In genomic region chr3:172259191-172259590, GRCh38 we compare ENCODE assay signal across 12 cellular contexts.
DNase-seq lines count a peak whose midpoint lies in the region; ATAC-seq, FAIRE-seq and TF ChIP-seq lines count a peak whose summit lies in the region.
"Had no signal": no experiment of that assay in that cellular context is flagged by ENCODE, and none has a peak within 500 bp of the region (broad histone marks: within the 10 kb centered on the region; RNA-seq: fewer than 3 reads in every experiment).

No MANE protein-coding gene starts in this region.

- in situ Hi-C loops in HepG2 (cut with HindIII; ENCODE audit: extremely low pct_ligation_motif_present, low pct_unique_long_range_greater_than_20kb) = no loop called here

- H3K4me2 ChIP-seq in HepG2 (ENCODE audit: low read depth, low read length) = no peak overlapping the region
- no peak overlapping the region for H3K4me2 ChIP-seq in trophoblast cell (ENCODE audit: low read length)

- DNase-seq in HepG2 (ENCODE audit: low spot score) (no peak), right lobe of liver (no peak), cardiac muscle cell (ENCODE audit: low read depth in 1 of 2, low spot score in 1 of 2) (peak; percentile 8 to 37), trophoblast cell (peak; percentile 28 to 54), small intestine (no peak), NCI-H1436 (lab: John Stamatoyannopoulos, UW) (no peak), NCI-H774 (lab: John Stamatoyannopoulos, UW) (no peak)
- DNase-seq: activated CD4-positive, alpha-beta memory T cell treated with anti-CD3 and anti-CD28 coated beads, Interleukin-2, amount 10 ng/mL, durations not matched to agents 7 days and 5 days; activated naive CD4-positive, alpha-beta T cell treated with Interleukin-2 at 50 U/mL for 16 hours; Kasumi-1; OCI-M1 had no signal

- no peak overlapping the region for H3K9ac ChIP-seq in HepG2 (ENCODE audit: insufficient read depth, low read depth, low read length)
- no peak overlapping the region for H3K9ac ChIP-seq in trophoblast cell (ENCODE audit: low read length)

- no peak overlapping the region for H3K27ac ChIP-seq in HepG2 (ENCODE audit: extremely low read length, insufficient read depth, low read length)
- H3K27ac ChIP-seq in right lobe of liver = no peak overlapping the region
- H3K27ac ChIP-seq in cardiac muscle cell = peak overlapping the region; percentile 84
- peak overlapping the region; percentile 64 for H3K27ac ChIP-seq in trophoblast cell (ENCODE audit: low read depth, low read length)
- peak overlapping the region in 1 of 2 donors; percentile 53 for H3K27ac ChIP-seq in small intestine (ENCODE audit: low read depth in 1 of 2, low read length in 1 of 2)

- no peak for TF ChIP-seq EP300 in HepG2 (IDR thresholded peaks at IDR 0.05; ENCODE audit: low read depth in 2 of 2, low read length in 2 of 2)
- TF ChIP-seq EP300 in HepG2 (CRISPR knock-in tag; IDR thresholded peaks at IDR 0.05; ENCODE audit: borderline replicate concordance) = no peak

- H3K9me3 ChIP-seq in HepG2 (ENCODE audit: low read length) = no peaks in the 10 kb centered on the region
- H3K9me3 ChIP-seq in right lobe of liver = no peaks in the 10 kb centered on the region
- no peaks in the 10 kb centered on the region for H3K9me3 ChIP-seq in cardiac muscle cell (ENCODE audit: low read depth)
- no peaks in the 10 kb centered on the region for H3K9me3 ChIP-seq in trophoblast cell (ENCODE audit: insufficient read depth, low read depth, low read length)
- H3K9me3 ChIP-seq in small intestine (ENCODE audit: control insufficient read depth, low read depth) = no peaks in the 10 kb centered on the region

- H3K4me1 ChIP-seq in HepG2 (ENCODE audit: insufficient read depth, low read length) (peaks cover 45% of the 10 kb centered on the region), right lobe of liver (peaks cover 0 to 37% (median 5%) of the 10 kb centered on the region in 4 donors), cardiac muscle cell (ENCODE audit: low read depth) (peaks cover 21% of the 10 kb centered on the region), trophoblast cell (ENCODE audit: control insufficient read depth in 1 of 2, insufficient read depth in 2 of 2, low read length in 2 of 2) (peaks cover 13 to 23% of the 10 kb centered on the region in 2 experiments), small intestine (ENCODE audit: control insufficient read depth in 2 of 2, insufficient read depth in 1 of 2, low read depth in 1 of 2, low read length in 1 of 2) (peaks cover 0 to 3% of the 10 kb centered on the region in 2 donors)

- peaks cover 96% of the 10 kb centered on the region for H4K20me1 ChIP-seq in HepG2 (ENCODE audit: insufficient read depth, low read length)

- peaks cover 23 to 87% of the 10 kb centered on the region in 2 experiments for H3K36me3 ChIP-seq in HepG2 (replicated peaks in 1 of 2; ENCODE audit: control insufficient read depth in 1 of 2, insufficient read depth in 2 of 2, low read length in 2 of 2)
- peaks cover 0 to 2% (median 0%) of the 10 kb centered on the region in 4 donors for H3K36me3 ChIP-seq in right lobe of liver
- H3K36me3 ChIP-seq in cardiac muscle cell = no peaks in the 10 kb centered on the region
- peaks cover 4 to 5% of the 10 kb centered on the region in 2 experiments for H3K36me3 ChIP-seq in trophoblast cell (ENCODE audit: control insufficient read depth in 1 of 2, insufficient read depth in 2 of 2, low read length in 2 of 2)
- H3K36me3 ChIP-seq in small intestine (ENCODE audit: control insufficient read depth in 2 of 2, insufficient read depth in 2 of 2, low read length in 2 of 2) = peaks cover 2 to 5% of the 10 kb centered on the region in 2 donors

- intact Hi-C loops in HepG2 (cut with micrococcal nuclease; ENCODE audit: unreplicated experiment) (no loop called here), right lobe of liver (cut with DNase I) (no loop called here)

- H2AFZ ChIP-seq in HepG2 (ENCODE audit: low read length) (no peak overlapping the region), trophoblast cell (ENCODE audit: insufficient read depth, low read length, poor library complexity) (no peak overlapping the region)

- no peak for TF ChIP-seq POLR2A in HepG2 (IDR thresholded peaks at IDR 0.05; ENCODE audit: insufficient read depth in 1 of 2, low read depth in 2 of 2, low read length in 2 of 2)
- no peak for TF ChIP-seq POLR2A in right lobe of liver (IDR thresholded peaks at IDR 0.05)

- H4K91ac ChIP-seq in trophoblast cell (ENCODE audit: low read depth, low read length) = peak overlapping the region; percentile 63

- H4K12ac ChIP-seq in trophoblast cell (ENCODE audit: low read depth, low read length) = no peak overlapping the region

- 92% methylated on average over 5 of the region's 6 CpGs for WGBS in HepG2 (ENCODE audit: low lambda C conversion rate)
- 72% methylated on average over 6 of the region's 6 CpGs for WGBS in right lobe of liver (ENCODE audit: insufficient coverage, low coverage, low lambda C conversion rate, missing lambda C conversion rate)
- WGBS in trophoblast cell (ENCODE audit: extremely low coverage, insufficient coverage, insufficient read length) = no CpG with 5 or more reads among the region's 6 CpGs
- 67 to 93% (median 87%) methylated on average over 6 of the region's 6 CpGs for WGBS in small intestine, 3 donors

- peak overlapping the region; percentile 66 for H3K4ac ChIP-seq in trophoblast cell (ENCODE audit: low read depth, low read length)

- peak overlapping the region; percentile 24 for H3K14ac ChIP-seq in trophoblast cell (ENCODE audit: low read length)

- H3K79me2 ChIP-seq in HepG2 (ENCODE audit: insufficient read depth, low read length) (peaks cover 80% of the 10 kb centered on the region), trophoblast cell (ENCODE audit: control insufficient read depth, insufficient read depth, low read length, poor library complexity) (peaks cover 1% of the 10 kb centered on the region)

- TSS peak; percentile 2 for BruUV-seq in HepG2 (replicated peaks; lab: Mats Ljungman, UMichigan)

- peak overlapping the region; percentile 47 for H2BK120ac ChIP-seq in trophoblast cell (ENCODE audit: insufficient read depth, low read length, poor library complexity)

- H3K4me3 ChIP-seq in HepG2 (replicated peaks in 1 of 3; ENCODE audit: insufficient read depth in 1 of 3, low read depth in 2 of 3, low read length in 3 of 3) (no peak overlapping the region), right lobe of liver (no peak overlapping the region), cardiac muscle cell (no peak overlapping the region), trophoblast cell (ENCODE audit: low read depth, low read length) (no peak overlapping the region), small intestine (ENCODE audit: low read depth in 1 of 2, low read length in 2 of 2) (no peak overlapping the region)

- peaks cover 20% of the 10 kb centered on the region for H3K79me1 ChIP-seq in trophoblast cell (ENCODE audit: low read length)

- no peak overlapping the region for H3K18ac ChIP-seq in trophoblast cell (ENCODE audit: low read length)

- TF ChIP-seq RAD21 in HepG2 (CRISPR knock-in tag; IDR thresholded peaks at IDR 0.05) = no peak

- POLR2A ChIA-PET in HepG2 (lab: Yijun Ruan, JAX) = no interaction called here

- H3K27me3 ChIP-seq in HepG2 (ENCODE audit: control insufficient read depth in 1 of 2, insufficient read depth in 2 of 2, low read length in 2 of 2) = no peaks in the 10 kb centered on the region
- H3K27me3 ChIP-seq in right lobe of liver = no peaks in the 10 kb centered on the region
- H3K27me3 ChIP-seq in cardiac muscle cell = no peaks in the 10 kb centered on the region
- H3K27me3 ChIP-seq in trophoblast cell (ENCODE audit: insufficient read depth, low read length) = no peaks in the 10 kb centered on the region
- no peaks in the 10 kb centered on the region for H3K27me3 ChIP-seq in small intestine (ENCODE audit: control insufficient read depth in 2 of 2, insufficient read depth in 2 of 2, low read length in 2 of 2)

- H2BK5ac ChIP-seq in trophoblast cell (ENCODE audit: low read depth, low read length, poor library complexity) = peak overlapping the region; percentile 4

- no peak for TF ChIP-seq CTCF in HepG2 (CRISPR knock-in tag; IDR thresholded peaks at IDR 0.05)
- no peak for TF ChIP-seq CTCF in right lobe of liver (IDR thresholded peaks at IDR 0.05)
- no peak for TF ChIP-seq CTCF in cardiac muscle cell (IDR thresholded peaks at IDR 0.05; ENCODE audit: low read depth, low read length)

- FAIRE-seq in HepG2 (lab: Jason Lieb, UNC) = no peak
- no peak for FAIRE-seq in small intestine (lab: Jason Lieb, UNC)

- peak overlapping the region; percentile 66 for H2AK5ac ChIP-seq in trophoblast cell (ENCODE audit: low read length)

- no peak overlapping the region for H4K8ac ChIP-seq in trophoblast cell (ENCODE audit: low read depth, low read length)

- peak overlapping the region; percentile 6 for H2BK12ac ChIP-seq in trophoblast cell (ENCODE audit: low read length)

- H3K23ac ChIP-seq in trophoblast cell (ENCODE audit: low read length) = no peak overlapping the region

- CTCF ChIA-PET in HepG2 (lab: Yijun Ruan, JAX; ENCODE audit: low intra/inter-chr PET ratio, low total read pairs) = no interaction called here

- no peak for ATAC-seq in HepG2
- no peak for ATAC-seq in right lobe of liver
- no peak for ATAC-seq in HG02852 (IDR thresholded peaks at IDR 0.05; ENCODE audit: unreplicated experiment)

TF ChIP-seq in HepG2, 621 proteins besides CTCF, POLR2A, EP300 and RAD21:
- TF ChIP-seq RBM22 (optimal IDR thresholded peaks at IDR 0.05; ENCODE audit: low read length) (peak; percentile 98), PAF1 (CRISPR knock-in tag; IDR thresholded peaks at IDR 0.05) (peak; percentile 52; the same call in 1 of the 2 replicates), ZNF180 (CRISPR knock-in tag; IDR thresholded peaks at IDR 0.05; ENCODE audit: borderline replicate concordance, low read depth) (no peak)

Comparison
In these comparisons a context has a peak if more than half of its experiments do, and no peak if none do; other contexts are left out.
1. DNase-seq: peak in cardiac muscle cell (2 of 2) and trophoblast cell (2 of 2); none in HepG2 (single experiment), right lobe of liver (0 of 3), small intestine (single experiment), NCI-H1436 (single experiment) and NCI-H774 (single experiment).
2. H3K27ac ChIP-seq: peak in cardiac muscle cell (single experiment) and trophoblast cell (single experiment); none in HepG2 (single experiment) and right lobe of liver (0 of 3).